In the genomic region with DNA sequence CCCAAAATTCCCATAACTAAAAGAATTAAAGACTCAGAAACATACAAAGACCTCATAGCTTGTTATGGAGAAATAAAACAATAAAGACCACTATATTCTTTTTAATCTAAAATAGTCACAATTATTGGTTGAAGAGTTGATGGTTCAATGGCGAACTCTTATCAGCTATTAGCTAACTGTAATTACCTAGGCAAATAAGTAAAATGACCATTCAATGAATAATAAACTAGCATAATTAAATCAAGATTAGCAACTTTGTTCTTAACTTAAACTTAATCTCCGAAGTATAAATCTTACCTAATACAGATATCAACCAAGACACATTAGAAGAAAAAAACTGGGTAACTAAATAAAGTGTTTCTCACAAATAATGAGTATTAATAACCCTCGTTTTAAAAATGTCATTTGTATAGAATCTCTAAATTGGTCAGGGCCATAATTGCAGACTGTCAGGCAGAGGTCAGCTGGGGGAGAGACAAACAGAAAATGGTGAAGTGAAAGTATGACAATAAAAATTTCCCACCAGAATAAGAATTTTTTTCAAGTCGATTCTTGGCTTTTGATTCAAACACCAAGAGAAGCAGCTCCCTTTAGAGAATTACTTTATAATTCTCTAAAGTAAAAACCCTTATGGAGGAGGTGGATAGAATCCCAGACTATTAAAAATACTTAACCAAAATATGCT, we compare ENCODE assay signal across 8 cellular contexts. TPM values are rescaled to one million over a fixed set of nuclear protein-coding genes. Genes with fewer than 3 reads are reported as not detected.
DNase-seq lines count a peak whose midpoint lies in the region; ATAC-seq, FAIRE-seq and TF ChIP-seq lines count a peak whose summit lies in the region.

No MANE protein-coding gene starts in this region.

- FAIRE-seq in RCC 7860 (lab: Jason Lieb, UNC) = no peak

- DNase-seq in cardiac muscle cell (ENCODE audit: low read depth in 1 of 2, low spot score in 1 of 2) (no peak), left cardiac atrium (no peak), adrenal gland (no peak), lower leg skin (ENCODE audit: low spot score in 2 of 2) (no peak), upper lobe of left lung (no peak), RCC 7860 (ENCODE audit: low spot score) (no peak), amniotic stem cell (lab: John Stamatoyannopoulos, UW) (no peak), UCSD-AML1 (lab: John Stamatoyannopoulos, UW; ENCODE audit: unreplicated experiment) (no peak)

- ATAC-seq in left cardiac atrium = no peak
- no peak for ATAC-seq in upper lobe of left lung (ENCODE audit: low FRiP score in 2 of 2)

- H3K27me3 ChIP-seq in cardiac muscle cell (no peaks in the 10 kb centered on the region), adrenal gland (no peaks in the 10 kb centered on the region), upper lobe of left lung (no peaks in the 10 kb centered on the region)

- no peak for TF ChIP-seq EP300 in upper lobe of left lung (IDR thresholded peaks at IDR 0.05)

- peaks cover 22% of the 10 kb centered on the region for H3K4me1 ChIP-seq in cardiac muscle cell (ENCODE audit: low read depth)
- peaks cover 14 to 49% of the 10 kb centered on the region in 2 donors for H3K4me1 ChIP-seq in adrenal gland (replicated peaks in 1 of 2)
- H3K4me1 ChIP-seq in upper lobe of left lung = peaks cover 40 to 45% (median 43%) of the 10 kb centered on the region in 4 donors

- no peaks in the 10 kb centered on the region for H3K9me3 ChIP-seq in cardiac muscle cell (ENCODE audit: low read depth)
- no peaks in the 10 kb centered on the region for H3K9me3 ChIP-seq in adrenal gland (replicated peaks in 1 of 3)
- H3K9me3 ChIP-seq in upper lobe of left lung = no peaks in the 10 kb centered on the region

- H3K4me3 ChIP-seq in cardiac muscle cell (peak overlapping the region; percentile 94), adrenal gland (peak overlapping the region in 3 of 4 donors; percentile 29 to 86 (median 73)), lower leg skin (ENCODE audit: low read depth, poor library complexity, severe bottlenecking) (peak overlapping the region; percentile 98), upper lobe of left lung (peak overlapping the region; percentile 65 to 82 (median 80))

- 8 to 27% (median 12%) methylated on average over 4 of the region's 4 CpGs for WGBS in adrenal gland, 4 donors
- WGBS in lower leg skin, 2 donors = 29% methylated on average over 4 of the region's 4 CpGs
- WGBS in upper lobe of left lung, 2 donors = 37 to 48% methylated on average over 4 of the region's 4 CpGs

- no peak for TF ChIP-seq POLR2A in adrenal gland (IDR thresholded peaks at IDR 0.05)
- no peak for TF ChIP-seq POLR2A in lower leg skin (IDR thresholded peaks at IDR 0.05)
- TF ChIP-seq POLR2A in upper lobe of left lung (IDR thresholded peaks at IDR 0.05) = no peak

- intact Hi-C loops in left cardiac atrium (cut with DNase I) (loop anchor here in 1 of 2 donors (5.0 kb wide), 1 partner anchor 35 kb away; no protein-coding TSS in a partner anchor), adrenal gland (cut with DNase I) (loop anchor here (2.0 to 10.0 kb wide), 3 partner anchors 40 to 102 kb away; partner anchors contain the start of gene ARMC12 (in 1 of the 2)), lower leg skin (cut with DNase I; ENCODE audit: low total_unique reads) (no loop called here)

- H3K27ac ChIP-seq in cardiac muscle cell = no peak overlapping the region
- peak overlapping the region; percentile 71 to 97 (median 90) for H3K27ac ChIP-seq in adrenal gland
- H3K27ac ChIP-seq in upper lobe of left lung = peak overlapping the region; percentile 96 to 100 (median 99)

- TF ChIP-seq CTCF in cardiac muscle cell (IDR thresholded peaks at IDR 0.05; ENCODE audit: low read depth, low read length) (no peak), adrenal gland (IDR thresholded peaks at IDR 0.05) (no peak), lower leg skin (IDR thresholded peaks at IDR 0.05) (no peak), upper lobe of left lung (IDR thresholded peaks at IDR 0.05) (no peak)

- H3K36me3 ChIP-seq in cardiac muscle cell (no peaks in the 10 kb centered on the region), adrenal gland (replicated peaks in 1 of 2) (no peaks in the 10 kb centered on the region), upper lobe of left lung (peaks cover 0 to 17% (median 11%) of the 10 kb centered on the region in 4 donors)

RNA-seq across cellular contexts. Expression of gene FKBP5, which starts 1.7 kb away (rescaled TPM):
- total RNA-seq in cardiac muscle cell (20.5 and 32.4 TPM in 2 replicates), left cardiac atrium (100 to 1,000 TPM; 101 to 117 TPM), adrenal gland (100 to 1,000 TPM in 7 of 8 donors, 10 to 100 TPM in 1; 79.8 to 234 (median 121) TPM), lower leg skin (100 to 1,000 TPM; 166 to 278 (median 238) TPM), upper lobe of left lung (100 to 1,000 TPM; 112 to 203 (median 143) TPM)
- polyA plus RNA-seq in cardiac muscle cell (53.0 and 89.7 TPM in 2 replicates), adrenal gland (100 to 1,000 TPM in 1 of 3 donors, 10 to 100 TPM in 2; 23.8 to 163 (median 65.7) TPM)

RNA-seq across cellular contexts. Expression of gene ARMC12, which starts 49.8 kb away (rescaled TPM):
- 0.56 and 4.1 TPM in 2 replicates for total RNA-seq in cardiac muscle cell
- polyA plus RNA-seq in cardiac muscle cell = 2.3 and 4.9 TPM in 2 replicates
- total RNA-seq in left cardiac atrium = under 1 TPM; 0.21 to 0.29 TPM
- total RNA-seq in adrenal gland = 10 to 100 TPM in 1 of 8 donors, 1 to 10 TPM in 3, under 1 TPM in 3, not detected in 1; 0.29 to 44.7 (median 1.1) TPM
- polyA plus RNA-seq in adrenal gland = 1 to 10 TPM in 2 of 3 donors, under 1 TPM in 1; 0.81 to 6.9 (median 6.8) TPM
- total RNA-seq in lower leg skin = under 1 TPM in 1 of 4 donors, not detected in 3; 0.52 TPM
- total RNA-seq in upper lobe of left lung = 1 to 10 TPM in 1 of 6 donors, under 1 TPM in 4, not detected in 1; 0.46 to 6.3 (median 0.74) TPM
